In genomic region chr7:92584953-92585352, GRCh38 we compare ENCODE assay signal across 11 cellular contexts. TPM values are rescaled to one million over a fixed set of nuclear protein-coding genes. Genes with fewer than 3 reads are reported as not detected.
DNase-seq lines count a peak whose midpoint lies in the region; ATAC-seq and TF ChIP-seq lines count a peak whose summit lies in the region.
"Had no signal": no experiment of that assay in that cellular context is flagged by ENCODE, and none has a peak within 500 bp of the region (broad histone marks: within the 10 kb centered on the region; RNA-seq: fewer than 3 reads in every experiment).

No MANE protein-coding gene starts in this region.

- H3K27me3 Mint-ChIP-seq in activated T-cell treated with anti-CD3 and anti-CD28 coated beads, Interleukin-2, amount 50 U/mL, for 24 hours: no peaks in the 10 kb centered on the region
- no peaks in the 10 kb centered on the region for H3K27me3 Mint-ChIP-seq in activated naive CD8-positive, alpha-beta T cell treated with anti-CD3 and anti-CD28 coated beads, Interleukin-2, amount 10 ng/mL, durations not matched to agents 7 days and 5 days
- H3K27me3 Mint-ChIP-seq in natural killer cell (ENCODE audit: low read depth in 2 of 2): no peaks in the 10 kb centered on the region

- POLR2A ChIA-PET in activated naive CD8-positive, alpha-beta T cell treated with anti-CD3 and anti-CD28 coated beads, Interleukin-2, amount 10 ng/mL, durations not matched to agents 7 days and 5 days (lab: Charles Lee): interaction anchor here (1.5 kb wide), 1 partner anchor 11 kb away, joined by 5 read pairs; no protein-coding TSS in a partner anchor

- H3K4me1 Mint-ChIP-seq in activated T-cell treated with anti-CD3 and anti-CD28 coated beads, Interleukin-2, amount 50 U/mL, for 24 hours (ENCODE audit: low read depth): peaks cover 60% of the 10 kb centered on the region
- peaks cover 35% of the 10 kb centered on the region for H3K4me1 Mint-ChIP-seq in activated naive CD8-positive, alpha-beta T cell treated with anti-CD3 and anti-CD28 coated beads, Interleukin-2, amount 10 ng/mL, durations not matched to agents 7 days and 5 days
- H3K4me1 Mint-ChIP-seq in natural killer cell: peaks cover 67 to 69% of the 10 kb centered on the region in 2 donors

- H3K36me3 Mint-ChIP-seq in activated T-cell treated with anti-CD3 and anti-CD28 coated beads, Interleukin-2, amount 50 U/mL, for 24 hours (ENCODE audit: low read depth): peaks cover 83% of the 10 kb centered on the region
- peaks cover 27% of the 10 kb centered on the region for H3K36me3 Mint-ChIP-seq in activated naive CD8-positive, alpha-beta T cell treated with anti-CD3 and anti-CD28 coated beads, Interleukin-2, amount 10 ng/mL, durations not matched to agents 7 days and 5 days
- H3K36me3 Mint-ChIP-seq in natural killer cell: peaks cover 6% of the 10 kb centered on the region

- H3K4me3 Mint-ChIP-seq in activated T-cell treated with anti-CD3 and anti-CD28 coated beads, Interleukin-2, amount 50 U/mL, for 24 hours: no peak overlapping the region
- peak overlapping the region; percentile 32 for H3K4me3 Mint-ChIP-seq in activated naive CD8-positive, alpha-beta T cell treated with anti-CD3 and anti-CD28 coated beads, Interleukin-2, amount 10 ng/mL, durations not matched to agents 7 days and 5 days
- no peak overlapping the region for H3K4me3 Mint-ChIP-seq in natural killer cell
- H3K4me3 Mint-ChIP-seq: activated T-cell treated with anti-CD3 and anti-CD28 coated beads, Interleukin-2, amount 50 U/mL, for 4 hours had no signal

- DNase-seq in activated T-cell treated with anti-CD3 and anti-CD28 coated beads, Interleukin-2, amount 50 U/mL, for 24 hours: no peak
- no peak for DNase-seq in activated T-cell treated with anti-CD3 and anti-CD28 coated beads, Interleukin-2, amount 50 U/mL, for 48 hours
- DNase-seq in M059J (ENCODE audit: low read depth) (peak; percentile 20), natural killer cell (no peak), amygdala (lab: John Stamatoyannopoulos, UW) (no peak), 8988T (no peak), NCI-H510A treated with DMSO at 0.1 percent for 48 hours (lab: John Stamatoyannopoulos, UW) (no peak)
- no peak for DNase-seq in activated naive CD8-positive, alpha-beta T cell treated with anti-CD3 and anti-CD28 coated beads, Interleukin-2, amount 10 ng/mL, durations not matched to agents 7 days and 5 days
- DNase-seq: activated T-cell treated with anti-CD3 and anti-CD28 coated beads, Interleukin-2, amount 50 U/mL, for 4 hours; effector CD8-positive, alpha-beta T cell; NCI-H1092 treated with DMSO at 0.1 percent for 48 hours had no signal

- H3K9me3 Mint-ChIP-seq in activated T-cell treated with anti-CD3 and anti-CD28 coated beads, Interleukin-2, amount 50 U/mL, for 24 hours: peaks cover 4% of the 10 kb centered on the region
- H3K9me3 Mint-ChIP-seq in activated naive CD8-positive, alpha-beta T cell treated with anti-CD3 and anti-CD28 coated beads, Interleukin-2, amount 10 ng/mL, durations not matched to agents 7 days and 5 days: peaks cover 4% of the 10 kb centered on the region
- H3K9me3 Mint-ChIP-seq in natural killer cell: no peaks in the 10 kb centered on the region
- H3K9me3 Mint-ChIP-seq: activated T-cell treated with anti-CD3 and anti-CD28 coated beads, Interleukin-2, amount 50 U/mL, for 4 hours had no signal

- TF ChIP-seq CTCF in natural killer cell (IDR thresholded peaks at IDR 0.05): no peak

- H3K27ac Mint-ChIP-seq in activated T-cell treated with anti-CD3 and anti-CD28 coated beads, Interleukin-2, amount 50 U/mL, for 24 hours: peak overlapping the region; percentile 87
- peak overlapping the region; percentile 63 for H3K27ac Mint-ChIP-seq in activated naive CD8-positive, alpha-beta T cell treated with anti-CD3 and anti-CD28 coated beads, Interleukin-2, amount 10 ng/mL, durations not matched to agents 7 days and 5 days
- peak overlapping the region; percentile 75 to 79 for H3K27ac Mint-ChIP-seq in natural killer cell

- intact Hi-C loops in natural killer cell (cut with micrococcal nuclease): no loop called here

- peak; percentile 5 for ATAC-seq in activated naive CD8-positive, alpha-beta T cell treated with anti-CD3 and anti-CD28 coated beads, Interleukin-2, amount 10 ng/mL, durations not matched to agents 7 days and 5 days (ENCODE audit: low read depth)
- peak in 2 of 3 donors; percentile 8 for ATAC-seq in natural killer cell
- ATAC-seq: activated T-cell treated with anti-CD3 and anti-CD28 coated beads, Interleukin-2, amount 50 U/mL, for 4 hours had no signal

RNA-seq across cellular contexts. Expression of gene FAM133B, which starts 5.2 kb away (rescaled TPM):
- total RNA-seq in M059J (2014; rRNA removed; shearing (Covaris generic)): 14.1 and 20.5 TPM in 2 replicates
- total RNA-seq in activated naive CD8-positive, alpha-beta T cell treated with anti-CD3 and anti-CD28 coated beads, Interleukin-2, amount 10 ng/mL, durations not matched to agents 7 days and 5 days: 10 to 100 TPM; 32.3 to 33.3 TPM
- total RNA-seq in natural killer cell: 10 to 100 TPM; 68.5 to 75.1 (median 72.5) TPM

RNA-seq across cellular contexts. Expression of gene RBM48, which starts 56.4 kb away (rescaled TPM):
- 12.8 and 15.8 TPM in 2 replicates for total RNA-seq in M059J (2014; rRNA removed; shearing (Covaris generic))
- 10 to 100 TPM; 22.6 to 24.2 TPM for total RNA-seq in activated naive CD8-positive, alpha-beta T cell treated with anti-CD3 and anti-CD28 coated beads, Interleukin-2, amount 10 ng/mL, durations not matched to agents 7 days and 5 days
- 10 to 100 TPM; 32.2 to 42.4 (median 35.7) TPM for total RNA-seq in natural killer cell

RNA-seq across cellular contexts. Expression of gene PEX1, which starts 56.6 kb away (rescaled TPM):
- 11.0 and 11.2 TPM in 2 replicates for total RNA-seq in M059J (2014; rRNA removed; shearing (Covaris generic))
- total RNA-seq in activated naive CD8-positive, alpha-beta T cell treated with anti-CD3 and anti-CD28 coated beads, Interleukin-2, amount 10 ng/mL, durations not matched to agents 7 days and 5 days: 10 to 100 TPM; 23.5 to 24.4 TPM
- 10 to 100 TPM; 22.8 to 26.7 (median 26.2) TPM for total RNA-seq in natural killer cell
